In the genomic region with DNA sequence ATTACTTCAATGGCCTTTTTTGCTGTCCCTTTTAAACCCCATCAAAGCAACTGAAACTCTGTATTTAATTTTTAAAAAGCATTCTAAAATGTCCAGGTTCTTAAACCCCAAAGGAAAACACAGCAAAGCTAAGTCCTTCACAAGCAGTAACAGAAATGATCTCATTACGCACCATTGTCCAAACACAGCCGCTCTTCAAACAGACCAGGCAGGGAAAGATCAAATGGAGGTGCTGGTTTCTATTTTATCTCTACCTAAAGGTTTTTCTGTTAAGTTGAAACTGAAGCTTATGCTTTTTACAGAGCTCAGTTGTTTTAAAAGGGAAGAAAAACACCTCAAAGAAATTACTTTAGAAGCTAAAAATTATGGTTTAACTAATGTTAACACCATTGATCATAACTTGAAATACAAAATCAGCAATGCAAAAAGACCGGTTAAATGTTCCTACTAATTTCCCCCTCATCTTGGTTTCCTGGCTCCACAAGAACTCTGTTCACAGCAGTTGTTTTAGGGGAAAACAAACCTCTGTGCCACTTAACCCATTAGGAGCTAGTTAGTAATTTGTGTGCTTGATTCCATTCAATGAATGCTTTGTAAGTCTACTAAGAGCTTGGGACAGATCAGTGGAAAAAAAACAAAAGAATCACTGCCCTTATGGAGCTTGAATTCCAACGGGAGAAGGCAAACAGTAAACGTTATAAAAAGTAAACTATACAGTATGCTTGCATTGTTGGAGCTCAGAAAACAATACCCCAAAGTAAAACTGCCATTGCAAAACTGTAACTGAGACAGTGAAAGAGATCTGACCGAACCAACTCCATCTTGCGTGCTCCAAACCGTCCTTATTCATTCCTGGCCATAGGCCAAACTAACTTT, we compare ENCODE assay signal across 1 cellular context.
TF ChIP-seq lines count a peak whose summit lies in the region.

No MANE protein-coding gene starts in this region.

TF ChIP-seq in HepG2, 621 proteins besides CTCF, POLR2A, EP300 and RAD21 (continued from another document and continues in another):
- TF ChIP-seq, protein P1, sequence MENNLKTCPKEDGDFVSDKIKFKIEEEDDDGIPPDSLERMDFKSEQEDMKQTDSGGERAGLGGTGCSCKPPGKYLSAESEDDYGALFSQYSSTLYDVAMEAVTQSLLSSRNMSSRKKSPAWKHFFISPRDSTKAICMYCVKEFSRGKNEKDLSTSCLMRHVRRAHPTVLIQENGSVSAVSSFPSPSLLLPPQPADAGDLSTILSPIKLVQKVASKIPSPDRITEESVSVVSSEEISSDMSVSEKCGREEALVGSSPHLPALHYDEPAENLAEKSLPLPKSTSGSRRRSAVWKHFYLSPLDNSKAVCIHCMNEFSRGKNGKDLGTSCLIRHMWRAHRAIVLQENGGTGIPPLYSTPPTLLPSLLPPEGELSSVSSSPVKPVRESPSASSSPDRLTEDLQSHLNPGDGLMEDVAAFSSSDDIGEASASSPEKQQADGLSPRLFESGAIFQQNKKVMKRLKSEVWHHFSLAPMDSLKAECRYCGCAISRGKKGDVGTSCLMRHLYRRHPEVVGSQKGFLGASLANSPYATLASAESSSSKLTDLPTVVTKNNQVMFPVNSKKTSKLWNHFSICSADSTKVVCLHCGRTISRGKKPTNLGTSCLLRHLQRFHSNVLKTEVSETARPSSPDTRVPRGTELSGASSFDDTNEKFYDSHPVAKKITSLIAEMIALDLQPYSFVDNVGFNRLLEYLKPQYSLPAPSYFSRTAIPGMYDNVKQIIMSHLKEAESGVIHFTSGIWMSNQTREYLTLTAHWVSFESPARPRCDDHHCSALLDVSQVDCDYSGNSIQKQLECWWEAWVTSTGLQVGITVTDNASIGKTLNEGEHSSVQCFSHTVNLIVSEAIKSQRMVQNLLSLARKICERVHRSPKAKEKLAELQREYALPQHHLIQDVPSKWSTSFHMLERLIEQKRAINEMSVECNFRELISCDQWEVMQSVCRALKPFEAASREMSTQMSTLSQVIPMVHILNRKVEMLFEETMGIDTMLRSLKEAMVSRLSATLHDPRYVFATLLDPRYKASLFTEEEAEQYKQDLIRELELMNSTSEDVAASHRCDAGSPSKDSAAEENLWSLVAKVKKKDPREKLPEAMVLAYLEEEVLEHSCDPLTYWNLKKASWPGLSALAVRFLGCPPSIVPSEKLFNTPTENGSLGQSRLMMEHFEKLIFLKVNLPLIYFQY (CRISPR knock-in tag; IDR thresholded peaks at IDR 0.05; ENCODE audit: borderline replicate concordance), result no peak
- no peak for TF ChIP-seq ATF7-NPFF (CRISPR knock-in tag; IDR thresholded peaks at IDR 0.05; ENCODE audit: low read depth)
- no peak for TF ChIP-seq ZNF274 (CRISPR knock-in tag; IDR thresholded peaks at IDR 0.05)
- TF ChIP-seq KDM6A (CRISPR knock-in tag; IDR thresholded peaks at IDR 0.05; ENCODE audit: low read depth), result peak; percentile 41
- no peak for TF ChIP-seq THAP11 (CRISPR knock-in tag; IDR thresholded peaks at IDR 0.05)
- no peak for TF ChIP-seq HOXA7 (CRISPR knock-in tag; IDR thresholded peaks at IDR 0.05)
- no peak for TF ChIP-seq KMT2A (CRISPR knock-in tag; IDR thresholded peaks at IDR 0.05)
- TF ChIP-seq DR1 (CRISPR knock-in tag; IDR thresholded peaks at IDR 0.05), result no peak
- TF ChIP-seq ZNF350 (CRISPR knock-in tag; IDR thresholded peaks at IDR 0.05; ENCODE audit: borderline replicate concordance, low read depth), result no peak
- no peak for TF ChIP-seq ELF1 (CRISPR knock-in tag; IDR thresholded peaks at IDR 0.05)
- TF ChIP-seq, protein P2, sequence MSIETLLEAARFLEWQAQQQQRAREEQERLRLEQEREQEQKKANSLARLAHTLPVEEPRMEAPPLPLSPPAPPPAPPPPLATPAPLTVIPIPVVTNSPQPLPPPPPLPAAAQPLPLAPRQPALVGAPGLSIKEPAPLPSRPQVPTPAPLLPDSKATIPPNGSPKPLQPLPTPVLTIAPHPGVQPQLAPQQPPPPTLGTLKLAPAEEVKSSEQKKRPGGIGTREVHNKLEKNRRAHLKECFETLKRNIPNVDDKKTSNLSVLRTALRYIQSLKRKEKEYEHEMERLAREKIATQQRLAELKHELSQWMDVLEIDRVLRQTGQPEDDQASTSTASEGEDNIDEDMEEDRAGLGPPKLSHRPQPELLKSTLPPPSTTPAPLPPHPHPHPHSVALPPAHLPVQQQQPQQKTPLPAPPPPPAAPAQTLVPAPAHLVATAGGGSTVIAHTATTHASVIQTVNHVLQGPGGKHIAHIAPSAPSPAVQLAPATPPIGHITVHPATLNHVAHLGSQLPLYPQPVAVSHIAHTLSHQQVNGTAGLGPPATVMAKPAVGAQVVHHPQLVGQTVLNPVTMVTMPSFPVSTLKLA (IDR thresholded peaks at IDR 0.05), result no peak
- TF ChIP-seq PRDM10 (CRISPR knock-in tag; IDR thresholded peaks at IDR 0.05; ENCODE audit: low read depth), result no peak
- TF ChIP-seq, protein P3, sequence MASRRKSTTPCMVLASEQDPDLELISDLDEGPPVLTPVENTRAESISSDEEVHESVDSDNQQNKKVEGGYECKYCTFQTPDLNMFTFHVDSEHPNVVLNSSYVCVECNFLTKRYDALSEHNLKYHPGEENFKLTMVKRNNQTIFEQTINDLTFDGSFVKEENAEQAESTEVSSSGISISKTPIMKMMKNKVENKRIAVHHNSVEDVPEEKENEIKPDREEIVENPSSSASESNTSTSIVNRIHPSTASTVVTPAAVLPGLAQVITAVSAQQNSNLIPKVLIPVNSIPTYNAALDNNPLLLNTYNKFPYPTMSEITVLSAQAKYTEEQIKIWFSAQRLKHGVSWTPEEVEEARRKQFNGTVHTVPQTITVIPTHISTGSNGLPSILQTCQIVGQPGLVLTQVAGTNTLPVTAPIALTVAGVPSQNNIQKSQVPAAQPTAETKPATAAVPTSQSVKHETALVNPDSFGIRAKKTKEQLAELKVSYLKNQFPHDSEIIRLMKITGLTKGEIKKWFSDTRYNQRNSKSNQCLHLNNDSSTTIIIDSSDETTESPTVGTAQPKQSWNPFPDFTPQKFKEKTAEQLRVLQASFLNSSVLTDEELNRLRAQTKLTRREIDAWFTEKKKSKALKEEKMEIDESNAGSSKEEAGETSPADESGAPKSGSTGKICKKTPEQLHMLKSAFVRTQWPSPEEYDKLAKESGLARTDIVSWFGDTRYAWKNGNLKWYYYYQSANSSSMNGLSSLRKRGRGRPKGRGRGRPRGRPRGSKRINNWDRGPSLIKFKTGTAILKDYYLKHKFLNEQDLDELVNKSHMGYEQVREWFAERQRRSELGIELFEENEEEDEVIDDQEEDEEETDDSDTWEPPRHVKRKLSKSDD (CRISPR knock-in tag; IDR thresholded peaks at IDR 0.05; ENCODE audit: low read depth), result no peak
- TF ChIP-seq, protein P4, sequence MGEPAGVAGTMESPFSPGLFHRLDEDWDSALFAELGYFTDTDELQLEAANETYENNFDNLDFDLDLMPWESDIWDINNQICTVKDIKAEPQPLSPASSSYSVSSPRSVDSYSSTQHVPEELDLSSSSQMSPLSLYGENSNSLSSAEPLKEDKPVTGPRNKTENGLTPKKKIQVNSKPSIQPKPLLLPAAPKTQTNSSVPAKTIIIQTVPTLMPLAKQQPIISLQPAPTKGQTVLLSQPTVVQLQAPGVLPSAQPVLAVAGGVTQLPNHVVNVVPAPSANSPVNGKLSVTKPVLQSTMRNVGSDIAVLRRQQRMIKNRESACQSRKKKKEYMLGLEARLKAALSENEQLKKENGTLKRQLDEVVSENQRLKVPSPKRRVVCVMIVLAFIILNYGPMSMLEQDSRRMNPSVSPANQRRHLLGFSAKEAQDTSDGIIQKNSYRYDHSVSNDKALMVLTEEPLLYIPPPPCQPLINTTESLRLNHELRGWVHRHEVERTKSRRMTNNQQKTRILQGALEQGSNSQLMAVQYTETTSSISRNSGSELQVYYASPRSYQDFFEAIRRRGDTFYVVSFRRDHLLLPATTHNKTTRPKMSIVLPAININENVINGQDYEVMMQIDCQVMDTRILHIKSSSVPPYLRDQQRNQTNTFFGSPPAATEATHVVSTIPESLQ (CRISPR knock-in tag; conservative IDR thresholded peaks at IDR 0.05), result no peak
- TF ChIP-seq ZSCAN12 (CRISPR knock-in tag; IDR thresholded peaks at IDR 0.05), result no peak
- no peak for TF ChIP-seq CREB1 (IDR thresholded peaks at IDR 0.05)
- peak; percentile 40 for TF ChIP-seq CREB1 (CRISPR knock-in tag; IDR thresholded peaks at IDR 0.05)
- TF ChIP-seq USF2 (IDR thresholded peaks at IDR 0.05; ENCODE audit: low read depth, low read length), result no peak
- TF ChIP-seq USF2 (CRISPR knock-in tag; IDR thresholded peaks at IDR 0.05; ENCODE audit: borderline replicate concordance), result no peak
- TF ChIP-seq RXRB (CRISPR knock-in tag; IDR thresholded peaks at IDR 0.05; ENCODE audit: borderline replicate concordance), result peak; percentile 43
- TF ChIP-seq HNF4A (CRISPR knock-in tag; IDR thresholded peaks at IDR 0.05), result peak; percentile 17; the same call in 1 of the 2 replicates
- TF ChIP-seq, protein P5, sequence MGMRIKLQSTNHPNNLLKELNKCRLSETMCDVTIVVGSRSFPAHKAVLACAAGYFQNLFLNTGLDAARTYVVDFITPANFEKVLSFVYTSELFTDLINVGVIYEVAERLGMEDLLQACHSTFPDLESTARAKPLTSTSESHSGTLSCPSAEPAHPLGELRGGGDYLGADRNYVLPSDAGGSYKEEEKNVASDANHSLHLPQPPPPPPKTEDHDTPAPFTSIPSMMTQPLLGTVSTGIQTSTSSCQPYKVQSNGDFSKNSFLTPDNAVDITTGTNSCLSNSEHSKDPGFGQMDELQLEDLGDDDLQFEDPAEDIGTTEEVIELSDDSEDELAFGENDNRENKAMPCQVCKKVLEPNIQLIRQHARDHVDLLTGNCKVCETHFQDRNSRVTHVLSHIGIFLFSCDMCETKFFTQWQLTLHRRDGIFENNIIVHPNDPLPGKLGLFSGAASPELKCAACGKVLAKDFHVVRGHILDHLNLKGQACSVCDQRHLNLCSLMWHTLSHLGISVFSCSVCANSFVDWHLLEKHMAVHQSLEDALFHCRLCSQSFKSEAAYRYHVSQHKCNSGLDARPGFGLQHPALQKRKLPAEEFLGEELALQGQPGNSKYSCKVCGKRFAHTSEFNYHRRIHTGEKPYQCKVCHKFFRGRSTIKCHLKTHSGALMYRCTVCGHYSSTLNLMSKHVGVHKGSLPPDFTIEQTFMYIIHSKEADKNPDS (CRISPR knock-in tag; IDR thresholded peaks at IDR 0.05), result no peak
- TF ChIP-seq FOXO4 (CRISPR knock-in tag; conservative IDR thresholded peaks at IDR 0.05), result no peak
- no peak for TF ChIP-seq TP53 (CRISPR knock-in tag; conservative IDR thresholded peaks at IDR 0.05)
- no peak for TF ChIP-seq ZKSCAN1 (IDR thresholded peaks at IDR 0.05; ENCODE audit: low read length)
- peak; percentile 21; the same call in 1 of the 2 replicates for TF ChIP-seq NFIC (IDR thresholded peaks at IDR 0.05; ENCODE audit: low read length)
- TF ChIP-seq ZNF75D (CRISPR knock-in tag; IDR thresholded peaks at IDR 0.05; ENCODE audit: borderline replicate concordance), result no peak
- TF ChIP-seq NBN (conservative IDR thresholded peaks at IDR 0.05), result no peak
- TF ChIP-seq SPEN (CRISPR knock-in tag; IDR thresholded peaks at IDR 0.05; ENCODE audit: low read depth), result no peak
- TF ChIP-seq CBX2 (IDR thresholded peaks at IDR 0.05; ENCODE audit: low read depth, low read length), result no peak
- TF ChIP-seq CBX2 (CRISPR knock-in tag; IDR thresholded peaks at IDR 0.05; ENCODE audit: low read depth), result no peak
- no peak for TF ChIP-seq HNF4G (IDR thresholded peaks at IDR 0.05; ENCODE audit: borderline replicate concordance, low read depth, low read length)
- TF ChIP-seq HNF4G (CRISPR knock-in tag; IDR thresholded peaks at IDR 0.05; ENCODE audit: borderline replicate concordance, low read depth), result no peak
- TF ChIP-seq ZFP36L1 (CRISPR knock-in tag; IDR thresholded peaks at IDR 0.05), result no peak
